1 cellular context compared by ENCODE assay signal in genomic region chr3:32447865-32448400, GRCh38.
TF ChIP-seq lines count a peak whose summit lies in the region.

No MANE protein-coding gene starts in this region.

TF ChIP-seq in GM23338, 12 proteins besides CTCF, POLR2A, EP300 and RAD21 (continued from another document):
- TF ChIP-seq ETS1 (IDR thresholded peaks at IDR 0.05) (no peak), EZH2 (IDR thresholded peaks at IDR 0.05; ENCODE audit: low read depth, unreplicated experiment) (no peak), EZH2phosphoT487 (IDR thresholded peaks at IDR 0.05; ENCODE audit: unreplicated experiment) (no peak), ZNF462 (CRISPR knock-in tag; IDR thresholded peaks at IDR 0.05) (no peak), REST (IDR thresholded peaks at IDR 0.05; ENCODE audit: unreplicated experiment) (no peak), POLR2AphosphoS5 (IDR thresholded peaks at IDR 0.05; ENCODE audit: low read depth) (no peak), CREB1 (CRISPR knock-in tag; IDR thresholded peaks at IDR 0.05; ENCODE audit: low read depth) (no peak), ZNF114 (CRISPR knock-in tag; IDR thresholded peaks at IDR 0.05) (no peak), JUNB (IDR thresholded peaks at IDR 0.05; ENCODE audit: unreplicated experiment) (no peak)
